ENCODE assay signal across 11 cellular contexts in genomic region chr17:39664581-39665561, GRCh38. TPM values are rescaled to one million over a fixed set of nuclear protein-coding genes. Genes with fewer than 3 reads are reported as not detected.
DNase-seq lines count a peak whose midpoint lies in the region; ATAC-seq, FAIRE-seq and TF ChIP-seq lines count a peak whose summit lies in the region.
"Had no signal": no experiment of that assay in that cellular context is flagged by ENCODE, and none has a peak within 500 bp of the region (broad histone marks: within the 10 kb centered on the region; RNA-seq: fewer than 3 reads in every experiment).

TCAP (plus strand) TSS chr17:39665349; CDS start chr17:39665360, 11 bp downstream.

- ATAC-seq in stimulated activated effector memory CD8-positive, alpha-beta T cell treated with anti-CD3 and anti-CD28 coated beads, Interleukin-12 subunit alpha, Interleukin-12 subunit beta, amount 100 ng/mL, for 72 hours, result no peak
- ATAC-seq in HG03108 (IDR thresholded peaks at IDR 0.05; ENCODE audit: unreplicated experiment), result no peak

- peaks cover 17% of the 10 kb centered on the region for H3K4me1 Mint-ChIP-seq in stimulated activated effector memory CD8-positive, alpha-beta T cell treated with anti-CD3 and anti-CD28 coated beads, Interleukin-12 subunit alpha, Interleukin-12 subunit beta, amount 100 ng/mL, for 72 hours

- no peak for TF ChIP-seq CTCF in WERI-Rb-1 (IDR thresholded peaks at IDR 0.05; ENCODE audit: low read depth, low read length)

- peak within 1 kb of the TSS; percentile 69 for H3K4me3 Mint-ChIP-seq in stimulated activated effector memory CD8-positive, alpha-beta T cell treated with anti-CD3 and anti-CD28 coated beads, Interleukin-12 subunit alpha, Interleukin-12 subunit beta, amount 100 ng/mL, for 72 hours
- H3K4me3 Mint-ChIP-seq: activated naive CD8-positive, alpha-beta T cell treated with anti-CD3 and anti-CD28 coated beads, Interleukin-2, amount 10 ng/mL, durations not matched to agents 7 days and 5 days had no signal

- no peak for TF ChIP-seq POLR2A in GM12892 (IDR thresholded peaks at IDR 0.05; ENCODE audit: low read depth, low read length)

- DNase-seq in GM12892 (ENCODE audit: insufficient read length) (no peak), WERI-Rb-1 (no peak), NCI-H510A treated with DMSO at 0.1 percent for 48 hours (lab: John Stamatoyannopoulos, UW) (no peak)
- DNase-seq in stimulated activated effector memory CD8-positive, alpha-beta T cell treated with anti-CD3 and anti-CD28 coated beads, Interleukin-12 subunit alpha, Interleukin-12 subunit beta, amount 100 ng/mL, for 72 hours (ENCODE audit: low spot score in 2 of 2), result no peak
- DNase-seq in activated CD8-positive, alpha-beta memory T cell treated with anti-CD3 and anti-CD28 coated beads, Interleukin-2, amount 50 U/mL, for 48 hours, result no peak
- DNase-seq: activated naive CD8-positive, alpha-beta T cell treated with anti-CD3 and anti-CD28 coated beads, Interleukin-2, amount 10 ng/mL, durations not matched to agents 7 days and 5 days; DMS79 treated with DMSO at 0.1 percent for 48 hours had no signal

- H3K9me3 ChIP-seq in WERI-Rb-1 (ENCODE audit: severe bottlenecking), result no peaks in the 10 kb centered on the region
- H3K9me3 ChIP-seq in iPS-15b (ENCODE audit: control insufficient read depth, insufficient read depth, low read length), result no peaks in the 10 kb centered on the region

- H3K9ac ChIP-seq in iPS-15b (ENCODE audit: low read depth, low read length), result peak within 1 kb of the TSS; percentile 60

- peaks cover 28% of the 10 kb centered on the region for H3K36me3 Mint-ChIP-seq in stimulated activated effector memory CD8-positive, alpha-beta T cell treated with anti-CD3 and anti-CD28 coated beads, Interleukin-12 subunit alpha, Interleukin-12 subunit beta, amount 100 ng/mL, for 72 hours
- H3K36me3 Mint-ChIP-seq: activated naive CD8-positive, alpha-beta T cell treated with anti-CD3 and anti-CD28 coated beads, Interleukin-2, amount 10 ng/mL, durations not matched to agents 7 days and 5 days had no signal

- H3K36me3 ChIP-seq in WERI-Rb-1 (peaks cover 27% of the 10 kb centered on the region), iPS-15b (ENCODE audit: control insufficient read depth, insufficient read depth, low read length) (peaks cover 16% of the 10 kb centered on the region)

- H3K27me3 ChIP-seq in WERI-Rb-1 (ENCODE audit: insufficient read depth, low read depth, severe bottlenecking) (no peaks in the 10 kb centered on the region), iPS-15b (ENCODE audit: control insufficient read depth, insufficient read depth, low read length) (peaks cover 19% of the 10 kb centered on the region)

- peak; percentile 9 for FAIRE-seq in GM12892 (lab: Jason Lieb, UNC)

- H3K4me3 ChIP-seq in WERI-Rb-1 (ENCODE audit: low read depth, low read length) (no peak within 1 kb of the TSS), iPS-15b (ENCODE audit: low read depth, low read length) (peak within 1 kb of the TSS; percentile 49)
- H3K4me3 ChIP-seq: SK-N-MC, skin epidermis had no signal

- peak within 1 kb of the TSS; percentile 71 for H3K27ac ChIP-seq in WERI-Rb-1
- H3K27ac ChIP-seq: SK-N-MC had no signal

- H3K27ac Mint-ChIP-seq in stimulated activated effector memory CD8-positive, alpha-beta T cell treated with anti-CD3 and anti-CD28 coated beads, Interleukin-12 subunit alpha, Interleukin-12 subunit beta, amount 100 ng/mL, for 72 hours, result peak within 1 kb of the TSS; percentile 48
- H3K27ac Mint-ChIP-seq: activated naive CD8-positive, alpha-beta T cell treated with anti-CD3 and anti-CD28 coated beads, Interleukin-2, amount 10 ng/mL, durations not matched to agents 7 days and 5 days had no signal

- H3K4me1 ChIP-seq in iPS-15b (ENCODE audit: control insufficient read depth, insufficient read depth, low read length), result peaks cover 28% of the 10 kb centered on the region

- no peaks in the 10 kb centered on the region for H3K9me3 Mint-ChIP-seq in stimulated activated effector memory CD8-positive, alpha-beta T cell treated with anti-CD3 and anti-CD28 coated beads, Interleukin-12 subunit alpha, Interleukin-12 subunit beta, amount 100 ng/mL, for 72 hours
- H3K9me3 Mint-ChIP-seq: activated naive CD8-positive, alpha-beta T cell treated with anti-CD3 and anti-CD28 coated beads, Interleukin-2, amount 10 ng/mL, durations not matched to agents 7 days and 5 days had no signal

RNA-seq across cellular contexts. Expression of gene TCAP, which starts in this region (rescaled TPM):
- 0.19 TPM for polyA plus RNA-seq in GM12892 (2012; ENCODE audit: missing spikeins)
